ENCODE assay signal across 18 cellular contexts in the genomic region with DNA sequence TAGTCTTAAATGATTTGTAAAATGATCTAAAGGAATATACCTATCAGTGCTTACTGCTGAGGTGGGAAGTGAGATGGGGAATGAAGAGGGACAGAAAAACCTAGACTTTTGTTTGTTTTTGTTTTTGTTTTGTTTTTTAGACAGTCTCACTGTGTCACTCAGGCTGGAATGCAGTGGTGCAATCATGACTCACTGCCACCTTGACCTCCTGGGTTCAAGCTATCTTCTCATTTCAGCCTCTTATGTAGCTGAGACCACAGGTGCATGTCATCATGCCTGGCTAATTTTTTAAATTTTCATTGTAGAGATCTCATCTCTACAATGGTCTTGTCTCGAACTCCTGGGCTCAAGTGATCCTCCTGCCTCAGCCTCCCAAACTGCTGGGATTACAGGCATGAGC.
"Had no signal": no experiment of that assay in that cellular context is flagged by ENCODE, and none has a peak within 500 bp of the region (broad histone marks: within the 10 kb centered on the region; RNA-seq: fewer than 3 reads in every experiment).

No MANE protein-coding gene starts in this region.

- H3K4me3 ChIP-seq: ascending aorta, gastroesophageal sphincter, heart left ventricle, left ventricle myocardium inferior, skin epidermis, tibial artery, uterus had no signal

- ATAC-seq: activated naive CD8-positive, alpha-beta T cell treated with anti-CD3 and anti-CD28 coated beads, Interleukin-2, amount 50 U/mL, for 24 hours; activated T-cell treated with anti-CD3 and anti-CD28 coated beads, Interleukin-2, amount 50 U/mL, for 4 hours; gastroesophageal sphincter; heart left ventricle had no signal

- DNase-seq: activated CD4-positive, alpha-beta T cell treated with anti-CD3 and anti-CD28 coated beads, Interleukin-2, amount 50 U/mL, for 1 hour; activated CD4-positive, CD25-positive, alpha-beta regulatory T cell treated with anti-CD3 and anti-CD28 coated beads, Interleukin-2, amount 50 U/mL, for 72 hours; activated CD8-positive, alpha-beta memory T cell treated with anti-CD3 and anti-CD28 coated beads, Interleukin-2, amount 50 U/mL, for 4 hours; activated naive CD4-positive, alpha-beta T cell treated with anti-CD3 and anti-CD28 coated beads, Interleukin-2, amount 10 ng/mL, durations not matched to agents 7 days and 5 days; activated naive CD8-positive, alpha-beta T cell treated with anti-CD3 and anti-CD28 coated beads, Interleukin-2, amount 50 U/mL, for 24 hours; activated T-cell treated with anti-CD3 and anti-CD28 coated beads, Interleukin-2, amount 50 U/mL, for 4 hours; cerebellar nuclear complex; cortex of kidney; heart left ventricle; left ventricle myocardium inferior; naive B cell; stimulated activated naive CD8-positive, alpha-beta T cell treated with anti-CD3 and anti-CD28 coated beads, Interleukin-15, Interleukin-2, amounts not matched to agents 100 U/mL and 50 U/mL, for 24 hours; substantia nigra; tibial artery; uterus had no signal

- H3K9me3 ChIP-seq: ascending aorta, tibial artery, uterus had no signal

- H3K4me1 ChIP-seq: ascending aorta, gastroesophageal sphincter, heart left ventricle, left ventricle myocardium inferior, uterus had no signal

- H3K27me3 ChIP-seq: ascending aorta, gastroesophageal sphincter, heart left ventricle, tibial artery, uterus had no signal

- H3K27ac ChIP-seq: ascending aorta, gastroesophageal sphincter, heart left ventricle, left ventricle myocardium inferior, skin epidermis, tibial artery, uterus had no signal

- H3K36me3 ChIP-seq: ascending aorta, gastroesophageal sphincter, heart left ventricle, left ventricle myocardium inferior, tibial artery, uterus had no signal
